Comparison of ENCODE assay signal across 1 cellular context in genomic region chr4:141117935-141118334, GRCh38.
TF ChIP-seq lines count a peak whose summit lies in the region.

No MANE protein-coding gene starts in this region.

TF ChIP-seq in K562, 482 proteins besides CTCF, POLR2A, EP300 and RAD21 (continued from another document):
- TF ChIP-seq ZNF146 (CRISPR knock-in tag; IDR thresholded peaks at IDR 0.05; ENCODE audit: unreplicated experiment) = no peak
